Comparison of ENCODE assay signal across 27 cellular contexts in the genomic region with DNA sequence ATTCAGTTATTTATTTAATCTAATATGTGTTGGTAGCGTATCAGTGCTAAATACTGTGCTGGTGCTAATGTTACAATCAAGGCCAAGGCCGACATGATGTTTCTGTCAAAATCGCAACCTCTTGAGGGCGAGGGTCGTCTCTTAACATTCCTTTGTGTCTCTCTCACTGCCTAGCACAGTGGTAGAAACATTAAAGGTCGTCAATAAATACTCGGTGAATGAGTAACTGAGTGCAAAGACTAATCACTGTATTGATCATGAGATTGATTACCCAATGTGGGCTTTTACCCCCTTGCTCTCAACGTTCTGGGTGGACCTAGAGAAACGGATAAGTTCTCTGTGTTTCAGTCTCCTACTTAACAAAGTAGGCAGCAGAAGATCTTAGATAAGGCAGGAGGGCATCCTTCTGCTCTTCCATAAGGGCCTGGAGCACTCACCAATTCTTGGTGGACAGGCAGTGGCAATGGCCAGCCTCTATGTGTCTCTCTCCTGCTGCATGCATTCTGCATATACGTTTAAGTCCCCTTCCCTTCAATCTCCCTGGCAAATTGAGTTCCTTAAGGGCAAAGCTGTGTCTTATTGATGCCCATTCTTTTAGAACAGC. TPM values are rescaled to one million over a fixed set of nuclear protein-coding genes. Genes with fewer than 3 reads are reported as not detected.
"Had no signal": no experiment of that assay in that cellular context is flagged by ENCODE, and none has a peak within 500 bp of the region (broad histone marks: within the 10 kb centered on the region; RNA-seq: fewer than 3 reads in every experiment).

No MANE protein-coding gene starts in this region.

- H3K27me3 Mint-ChIP-seq: stimulated activated naive CD8-positive, alpha-beta T cell treated with anti-CD3 and anti-CD28 coated beads, Interleukin-15, Interleukin-2, amounts not matched to agents 100 ng/mL and 50 ng/mL, for 24 hours had no signal

- H3K4me3 Mint-ChIP-seq: naive thymus-derived CD4-positive, alpha-beta T cell; natural killer cell treated with Interleukin-12 subunit alpha and Interleukin-12 subunit beta and Interleukin-15 and Interleukin-18, amount 100 ng/mL, for 72 hours; nephron progenitor cell; neural crest cell; stimulated activated effector memory CD8-positive, alpha-beta T cell treated with anti-CD3 and anti-CD28 coated beads, Interleukin-12 subunit alpha, Interleukin-12 subunit beta, amount 100 ng/mL, for 72 hours; stimulated activated naive B cell treated with anti-CD40 and anti-IgM and Interleukin-4, amounts not matched to agents 10 μg/mL and 1 μg/mL and 100 μg/mL, for 72 hours; stimulated activated naive CD8-positive, alpha-beta T cell treated with anti-CD3 and anti-CD28 coated beads, Interleukin-15, Interleukin-2, amounts not matched to agents 100 ng/mL and 50 ng/mL, for 24 hours had no signal

- H3K27ac Mint-ChIP-seq: naive thymus-derived CD4-positive, alpha-beta T cell; natural killer cell treated with Interleukin-12 subunit alpha and Interleukin-12 subunit beta and Interleukin-15 and Interleukin-18, amount 100 ng/mL, for 72 hours; nephron progenitor cell; stimulated activated effector memory CD8-positive, alpha-beta T cell treated with anti-CD3 and anti-CD28 coated beads, Interleukin-12 subunit alpha, Interleukin-12 subunit beta, amount 100 ng/mL, for 72 hours; stimulated activated naive B cell treated with anti-CD40 and anti-IgM and Interleukin-4, amounts not matched to agents 10 μg/mL and 1 μg/mL and 100 μg/mL, for 72 hours; stimulated activated naive CD8-positive, alpha-beta T cell treated with anti-CD3 and anti-CD28 coated beads, Interleukin-15, Interleukin-2, amounts not matched to agents 100 ng/mL and 50 ng/mL, for 24 hours had no signal

- H3K27me3 ChIP-seq: neutrophil, pancreas, right lobe of liver, sigmoid colon, thyroid gland, upper lobe of left lung, vagina had no signal

- H3K4me3 ChIP-seq: pancreas, psoas muscle, right lobe of liver, sigmoid colon, stomach, thoracic aorta, thyroid gland, tibial nerve, upper lobe of left lung, vagina had no signal

- H3K27ac ChIP-seq: neutrophil, psoas muscle, right lobe of liver, sigmoid colon, thoracic aorta, tibial nerve, vagina had no signal

- H3K4me1 ChIP-seq: pancreas, psoas muscle, sigmoid colon, stomach, tibial nerve, vagina had no signal

- H3K36me3 Mint-ChIP-seq: natural killer cell treated with Interleukin-12 subunit alpha and Interleukin-12 subunit beta and Interleukin-15 and Interleukin-18, amount 100 ng/mL, for 72 hours; stimulated activated effector memory CD8-positive, alpha-beta T cell treated with anti-CD3 and anti-CD28 coated beads, Interleukin-12 subunit alpha, Interleukin-12 subunit beta, amount 100 ng/mL, for 72 hours; stimulated activated naive B cell treated with anti-CD40 and anti-IgM and Interleukin-4, amounts not matched to agents 10 μg/mL and 1 μg/mL and 100 μg/mL, for 72 hours had no signal

- H3K9me3 ChIP-seq: neutrophil, pancreas, psoas muscle, right lobe of liver, sigmoid colon, stomach, thoracic aorta, thyroid gland, tibial nerve, upper lobe of left lung, vagina had no signal

- H3K9me3 Mint-ChIP-seq: natural killer cell treated with Interleukin-12 subunit alpha and Interleukin-12 subunit beta and Interleukin-15 and Interleukin-18, amount 100 ng/mL, for 72 hours; stimulated activated naive B cell treated with anti-CD40 and anti-IgM and Interleukin-4, amounts not matched to agents 10 μg/mL and 1 μg/mL and 100 μg/mL, for 72 hours; stimulated activated naive CD8-positive, alpha-beta T cell treated with anti-CD3 and anti-CD28 coated beads, Interleukin-15, Interleukin-2, amounts not matched to agents 100 ng/mL and 50 ng/mL, for 24 hours had no signal

- H3K4me1 Mint-ChIP-seq: naive thymus-derived CD4-positive, alpha-beta T cell; nephron progenitor cell; neural crest cell; stimulated activated effector memory CD8-positive, alpha-beta T cell treated with anti-CD3 and anti-CD28 coated beads, Interleukin-12 subunit alpha, Interleukin-12 subunit beta, amount 100 ng/mL, for 72 hours; stimulated activated naive B cell treated with anti-CD40 and anti-IgM and Interleukin-4, amounts not matched to agents 10 μg/mL and 1 μg/mL and 100 μg/mL, for 72 hours had no signal

- ATAC-seq: naive thymus-derived CD4-positive, alpha-beta T cell; natural killer cell treated with Interleukin-12 subunit alpha and Interleukin-12 subunit beta and Interleukin-15 and Interleukin-18, amount 100 ng/mL, for 72 hours; psoas muscle; right cardiac atrium; stimulated activated effector memory CD8-positive, alpha-beta T cell treated with anti-CD3 and anti-CD28 coated beads, Interleukin-12 subunit alpha, Interleukin-12 subunit beta, amount 100 ng/mL, for 72 hours; stimulated activated naive B cell treated with anti-CD40 and anti-IgM and Interleukin-4, amounts not matched to agents 10 μg/mL and 1 μg/mL and 100 μg/mL, for 72 hours had no signal

- DNase-seq: naive thymus-derived CD4-positive, alpha-beta T cell; nephron progenitor cell; nucleus accumbens; pancreas; psoas muscle; right cardiac atrium; right lobe of liver; sigmoid colon; small intestine; stimulated activated CD4-positive, alpha-beta T cell treated with anti-CD3 and anti-CD28 coated beads, Interleukin-15, amount 100 ng/mL, for 24 hours; stimulated activated CD4-positive, alpha-beta T cell treated with anti-CD3 and anti-CD28 coated beads, Interleukin-2, amount 100 ng/mL, for 24 hours; stimulated activated CD4-positive, alpha-beta T cell treated with anti-CD3 and anti-CD28 coated beads, Interleukin-2, amount 100 ng/mL, for 48 hours; stimulated activated CD4-positive, alpha-beta T cell treated with anti-CD3 and anti-CD28 coated beads, Interleukin-4, amount 100 ng/mL, for 24 hours; stimulated activated naive B cell treated with anti-CD40 and anti-IgM and Interleukin-4, amounts not matched to agents 10 μg/mL and 1 μg/mL and 100 μg/mL, for 72 hours; stimulated activated naive CD4-positive, alpha-beta T cell treated with Interleukin-2 at 50 U/mL for 16 hours; stomach; thyroid gland; trophoblast cell; upper lobe of left lung had no signal

- H3K36me3 ChIP-seq: neutrophil, pancreas, right lobe of liver, sigmoid colon, stomach, thoracic aorta, thyroid gland, tibial nerve, upper lobe of left lung, vagina had no signal

RNA-seq across cellular contexts. Expression of gene TMEM255A, which starts 30.1 kb away (rescaled TPM):
- total RNA-seq: natural killer cell treated with Interleukin-12 subunit alpha and Interleukin-12 subunit beta and Interleukin-15 and Interleukin-18, amount 100 ng/mL, for 72 hours had no signal
